ENCODE assay signal across 26 cellular contexts in genomic region chr17:77746391-77746790, GRCh38.
A peak's percentile ranks its signal among the peaks of the same experiment; 100 is the strongest.
DNase-seq lines count a peak whose midpoint lies in the region; ATAC-seq, FAIRE-seq and TF ChIP-seq lines count a peak whose summit lies in the region.
"Had no signal": no experiment of that assay in that cellular context is flagged by ENCODE, and none has a peak within 500 bp of the region (broad histone marks: within the 10 kb centered on the region; RNA-seq: fewer than 3 reads in every experiment).

No MANE protein-coding gene starts in this region.

- H3K4me1 ChIP-seq in endodermal cell (ENCODE audit: control insufficient read depth, insufficient read depth, low read length) (peaks cover 3% of the 10 kb centered on the region), ovary (ENCODE audit: insufficient read depth) (no peaks in the 10 kb centered on the region)
- H3K4me1 ChIP-seq: SJSA1 had no signal

- TF ChIP-seq EP300 in ovary (IDR thresholded peaks at IDR 0.05), result no peak

- no peak for TF ChIP-seq CTCF in endodermal cell (conservative IDR thresholded peaks at IDR 0.05)
- no peak for TF ChIP-seq CTCF in ovary (IDR thresholded peaks at IDR 0.05)

- no peak overlapping the region for H3K27ac Mint-ChIP-seq in endodermal cell
- H3K27ac Mint-ChIP-seq: CD8-positive, alpha-beta T cell had no signal

- H3K4me3 ChIP-seq in endodermal cell (ENCODE audit: low read length), result no peak overlapping the region
- no peak overlapping the region for H3K4me3 ChIP-seq in ovary
- H3K4me3 ChIP-seq: GM12878, K562, MG63, SJSA1 had no signal

- no peaks in the 10 kb centered on the region for H3K36me3 Mint-ChIP-seq in endodermal cell (ENCODE audit: low read depth)
- H3K36me3 Mint-ChIP-seq: CD8-positive, alpha-beta T cell had no signal

- peaks cover 20% of the 10 kb centered on the region for H3K4me1 Mint-ChIP-seq in endodermal cell

- no peaks in the 10 kb centered on the region for H3K9me3 Mint-ChIP-seq in endodermal cell

- H3K27me3 Mint-ChIP-seq in endodermal cell (ENCODE audit: insufficient read depth), result peaks cover 19% of the 10 kb centered on the region

- H3K27ac ChIP-seq in endodermal cell (ENCODE audit: low read depth, low read length) (peak overlapping the region; percentile 90), ovary (no peak overlapping the region)
- H3K27ac ChIP-seq: 22Rv1, SJSA1 had no signal

- no peaks in the 10 kb centered on the region for H3K36me3 ChIP-seq in endodermal cell (ENCODE audit: control insufficient read depth, insufficient read depth, low read length)
- H3K36me3 ChIP-seq in ovary, result no peaks in the 10 kb centered on the region
- H3K36me3 ChIP-seq: MG63, SJSA1 had no signal

- peak; percentile 85 to 93 for DNase-seq in NCI-H524 (lab: John Stamatoyannopoulos, UW)
- no peak for DNase-seq in NCI-H524 treated with DMSO at 0.1 percent for 48 hours (lab: John Stamatoyannopoulos, UW)
- peak; percentile 42 for DNase-seq in endodermal cell
- DNase-seq in posterior vena cava (ENCODE audit: low spot score), result peak; percentile 48
- DNase-seq in SKM-1 treated with dmso at 0.1 percent for 144 hours (lab: John Stamatoyannopoulos, UW; ENCODE audit: unreplicated experiment), result no peak
- DNase-seq in HTR-8/SVneo (ENCODE audit: insufficient read length, low spot score), result no peak
- DNase-seq in ovary, result no peak
- DNase-seq: ACHN; C1 segment of cervical spinal cord; CD8-positive, alpha-beta T cell; DND-41; MG63; NCI-H1436; NCI-H187 treated with DMSO at 0.1 percent for 48 hours; NCI-H2227 treated with DMSO at 0.1 percent for 48 hours; NCI-H510A; NCI-H774 had no signal

- no peaks in the 10 kb centered on the region for H3K27me3 ChIP-seq in endodermal cell (ENCODE audit: control insufficient read depth, insufficient read depth, low read length, poor library complexity, severe bottlenecking)
- no peaks in the 10 kb centered on the region for H3K27me3 ChIP-seq in ovary
- H3K27me3 ChIP-seq: MG63, SJSA1 had no signal

- H3K9ac ChIP-seq in endodermal cell (ENCODE audit: extremely low read depth, low read length, poor library complexity, severe bottlenecking), result no peak overlapping the region

- TF ChIP-seq POLR2A in ovary (IDR thresholded peaks at IDR 0.05), result no peak

- FAIRE-seq in HTR-8/SVneo (lab: Jason Lieb, UNC), result no peak
- FAIRE-seq: GM12878, H54, HepG2, K562, RCC 7860 had no signal

- ATAC-seq in HG03571 (IDR thresholded peaks at IDR 0.05; ENCODE audit: unreplicated experiment), result no peak
- ATAC-seq: CD8-positive, alpha-beta T cell; GM12878; HepG2; K562; Right ventricle myocardium inferior had no signal

- H3K4me3 Mint-ChIP-seq in endodermal cell, result no peak overlapping the region
- H3K4me3 Mint-ChIP-seq: CD8-positive, alpha-beta T cell had no signal

- intact Hi-C loops in posterior vena cava (cut with DNase I), result no loop called here
- intact Hi-C loops in ovary (cut with DNase I), result no loop called here

- WGBS in endodermal cell (ENCODE audit: insufficient coverage in 1 of 2, insufficient read length in 1 of 2), 2 experiments, result 92 to 93% methylated on average over 6 to 8 of the region's 8 CpGs
- WGBS in ovary, 3 donors, result 86 to 95% (median 92%) methylated on average over 8 of the region's 8 CpGs

- H3K9me3 ChIP-seq in endodermal cell (ENCODE audit: control insufficient read depth, low read length) (no peaks in the 10 kb centered on the region), ovary (no peaks in the 10 kb centered on the region)
- H3K9me3 ChIP-seq: MG63 had no signal

Comparison
In these comparisons a context has a peak if more than half of its experiments do, and no peak if none do; other contexts are left out.
1. DNase-seq: peak in NCI-H524 (2 of 2), endodermal cell (single experiment) and posterior vena cava (single experiment); none in NCI-H524 treated with DMSO at 0.1 percent for 48 hours (single experiment), SKM-1 treated with dmso at 0.1 percent for 144 hours (single experiment), HTR-8/SVneo (single experiment) and ovary (0 of 5).